ENCODE assay signal across 8 cellular contexts in the genomic region with DNA sequence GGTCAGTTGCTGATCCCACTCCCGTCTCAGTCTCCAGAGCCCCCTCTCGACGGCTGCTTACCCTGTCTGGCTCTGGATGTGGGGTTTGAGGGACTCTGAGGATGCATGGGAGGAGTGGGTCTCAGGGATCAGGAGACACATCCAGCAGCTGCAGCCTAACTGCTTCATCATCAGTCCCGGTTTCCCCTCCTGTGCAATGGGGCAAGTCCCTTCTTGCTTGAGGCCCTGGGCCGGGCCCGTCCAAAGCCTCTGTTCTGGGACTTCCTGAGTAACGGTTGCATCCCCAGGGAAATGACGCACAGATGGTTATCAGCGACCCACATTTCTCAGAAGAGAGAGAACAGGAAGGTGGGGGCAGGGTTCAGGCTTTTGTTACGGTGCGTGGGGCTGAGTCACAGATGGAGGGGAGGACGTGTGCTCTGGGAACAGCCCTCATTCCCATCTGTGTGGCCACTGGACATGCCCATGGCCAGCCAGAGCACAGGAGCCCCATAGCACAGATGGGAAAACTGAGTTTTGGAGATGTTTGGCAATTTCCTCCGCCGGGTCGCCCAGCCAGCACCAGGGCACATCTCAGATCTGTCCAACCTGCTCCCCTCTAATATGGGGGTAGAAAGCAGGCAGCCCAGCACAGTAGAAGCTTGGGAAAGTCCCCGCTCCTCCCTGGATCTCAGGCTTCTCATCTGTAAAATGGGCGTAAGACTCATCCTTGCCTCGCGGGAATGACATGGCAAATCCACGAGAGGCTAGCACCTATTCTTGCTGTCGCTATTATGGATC. TPM values are rescaled to one million over a fixed set of nuclear protein-coding genes. Genes with fewer than 3 reads are reported as not detected.
DNase-seq lines count a peak whose midpoint lies in the region; ATAC-seq, FAIRE-seq and TF ChIP-seq lines count a peak whose summit lies in the region.

No MANE protein-coding gene starts in this region.

- peaks cover 31% of the 10 kb centered on the region for H3K36me3 ChIP-seq in suprapubic skin

- peak overlapping the region; percentile 27 for H3K4me3 Mint-ChIP-seq in dendritic cell treated with granulocyte-macrophage colony-stimulating factor and Interleukin-4, amounts not matched to agents 40 ng/mL and 50 ng/mL, for 4 days

- 45% methylated on average over 20 of the region's 21 CpGs for WGBS in suprapubic skin

- no peaks in the 10 kb centered on the region for H3K27me3 Mint-ChIP-seq in dendritic cell treated with granulocyte-macrophage colony-stimulating factor and Interleukin-4, amounts not matched to agents 40 ng/mL and 50 ng/mL, for 4 days

- no peak for ATAC-seq in GM19351 (IDR thresholded peaks at IDR 0.05; ENCODE audit: unreplicated experiment)

- TF ChIP-seq CTCF in AG04449 (IDR thresholded peaks at IDR 0.05; ENCODE audit: insufficient read depth, low read length, missing control alignments) (no peak), suprapubic skin (IDR thresholded peaks at IDR 0.05) (no peak)

- POLR2A ChIA-PET in AG04449 (lab: Yijun Ruan, JAX) = no interaction called here

- peaks cover 6% of the 10 kb centered on the region for H3K4me1 Mint-ChIP-seq in dendritic cell treated with granulocyte-macrophage colony-stimulating factor and Interleukin-4, amounts not matched to agents 40 ng/mL and 50 ng/mL, for 4 days (ENCODE audit: low read depth)

- DNase-seq in AG04449 (ENCODE audit: low read depth, low spot score) (peak; percentile 97), GM19239 (ENCODE audit: insufficient read length, low spot score) (peak; percentile 83), LoVo (ENCODE audit: low spot score) (peak; percentile 30), myocyte (ENCODE audit: low read depth) (peak; percentile 79), suprapubic skin (ENCODE audit: low spot score in 2 of 2) (peak in 1 of 2 donors; percentile 84)
- DNase-seq in activated CD4-positive, alpha-beta T cell treated with anti-CD3 and anti-CD28 coated beads for 48 hours = peak; percentile 91

- CTCF ChIA-PET in AG04449 (lab: Yijun Ruan, JAX) = interaction anchor here (1.1 to 1.5 kb wide), 3 partner anchors 9 to 26 kb away, joined by 4 to 6 read pairs (median 5); no protein-coding TSS in a partner anchor

- no peaks in the 10 kb centered on the region for H3K9me3 ChIP-seq in suprapubic skin

- intact Hi-C loops in dendritic cell treated with granulocyte-macrophage colony-stimulating factor and Interleukin-4, amounts not matched to agents 40 ng/mL and 50 ng/mL, for 4 days (cut with micrococcal nuclease) = no loop called here

- peak; percentile 90 for FAIRE-seq in GM19239 (lab: Jason Lieb, UNC)

- peaks cover 4% of the 10 kb centered on the region for H3K9me3 Mint-ChIP-seq in dendritic cell treated with granulocyte-macrophage colony-stimulating factor and Interleukin-4, amounts not matched to agents 40 ng/mL and 50 ng/mL, for 4 days

- TF ChIP-seq POLR2A in suprapubic skin (IDR thresholded peaks at IDR 0.05) = no peak

- no peaks in the 10 kb centered on the region for H3K27me3 ChIP-seq in suprapubic skin

- H3K4me3 ChIP-seq in AG04449 (ENCODE audit: low read depth, low read length) (no peak overlapping the region; the same call in 1 of the 2 replicates), suprapubic skin (no peak overlapping the region)

- peak overlapping the region; percentile 55 for H3K27ac ChIP-seq in suprapubic skin

- TF ChIP-seq EP300 in suprapubic skin (IDR thresholded peaks at IDR 0.05) = no peak

- no peak overlapping the region for H3K27ac Mint-ChIP-seq in dendritic cell treated with granulocyte-macrophage colony-stimulating factor and Interleukin-4, amounts not matched to agents 40 ng/mL and 50 ng/mL, for 4 days

- peaks cover 17% of the 10 kb centered on the region for H3K4me1 ChIP-seq in suprapubic skin

- H3K36me3 Mint-ChIP-seq in dendritic cell treated with granulocyte-macrophage colony-stimulating factor and Interleukin-4, amounts not matched to agents 40 ng/mL and 50 ng/mL, for 4 days (ENCODE audit: low read depth) = no peaks in the 10 kb centered on the region

RNA-seq across cellular contexts. Expression of gene GNA15, which starts 19.3 kb away (rescaled TPM):
- total RNA-seq in myocyte = 0.05 and 0.47 TPM in 2 replicates
- polyA plus RNA-seq in myocyte (2012) = not detected
- total RNA-seq in suprapubic skin = 100 to 1,000 TPM in 1 of 4 donors, 10 to 100 TPM in 3; 29.9 to 117 (median 85.0) TPM

RNA-seq across cellular contexts. Expression of gene S1PR4, which starts 23.4 kb away (rescaled TPM):
- 0.29 TPM in 1 of 2 replicates, not detected in the other for total RNA-seq in myocyte
- polyA plus RNA-seq in myocyte (2012) = 0.06 TPM
- total RNA-seq in suprapubic skin = 1 to 10 TPM in 3 of 4 donors, under 1 TPM in 1; 0.42 to 2.5 (median 1.9) TPM

RNA-seq across cellular contexts. Expression of gene NCLN, which starts 30.6 kb away (rescaled TPM):
- total RNA-seq in myocyte (58.1 and 61.5 TPM in 2 replicates), suprapubic skin (10 to 100 TPM; 31.1 to 66.7 (median 35.0) TPM)
- polyA plus RNA-seq in myocyte (2012) = 68.8 TPM

Comparison
In these comparisons a context has a peak if more than half of its experiments do, and no peak if none do; other contexts are left out.
1. RNA of gene GNA15, which starts 19.3 kb away (total RNA-seq): 29.9 to 117 TPM in suprapubic skin; 0.05 to 0.47 TPM in myocyte; every median in the first group is over 10 times any median in the second.